8 cellular contexts compared by ENCODE assay signal in the genomic region with DNA sequence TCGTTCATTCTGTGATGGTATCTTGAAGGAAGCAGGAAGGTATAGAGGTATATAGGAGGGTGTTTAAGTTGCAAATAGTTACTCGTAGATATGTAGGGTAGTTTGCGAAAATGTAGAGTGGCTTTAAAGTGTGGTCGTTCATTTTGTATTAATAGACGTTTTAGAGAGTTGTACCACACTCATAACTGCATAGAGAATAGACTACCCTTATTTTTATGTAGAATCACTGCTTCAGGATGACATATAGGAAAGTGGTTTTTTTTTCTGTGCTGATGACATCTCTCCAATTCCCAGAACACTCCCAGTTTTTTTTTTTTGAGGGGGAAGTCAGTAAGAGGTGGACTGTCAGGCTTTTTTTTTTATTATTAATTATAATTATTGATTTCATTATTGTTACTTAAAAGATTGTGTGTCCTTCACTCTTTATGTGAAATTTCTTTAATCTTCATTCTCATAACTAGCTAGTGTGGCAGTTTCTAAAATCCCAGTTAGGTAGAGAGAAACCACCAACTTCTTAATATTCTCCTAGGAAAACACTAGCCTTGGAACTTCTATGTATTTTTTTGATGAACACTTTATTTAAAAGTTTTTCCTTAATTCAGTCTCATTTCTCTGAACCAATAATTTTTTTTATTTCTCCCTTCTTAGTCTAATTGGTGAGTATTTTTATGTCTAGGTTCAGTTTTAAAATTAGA. TPM values are rescaled to one million over a fixed set of nuclear protein-coding genes. Genes with fewer than 3 reads are reported as not detected.
DNase-seq lines count a peak whose midpoint lies in the region; ATAC-seq, FAIRE-seq and TF ChIP-seq lines count a peak whose summit lies in the region.

No MANE protein-coding gene starts in this region.

- H3K9me1 ChIP-seq in endothelial cell of umbilical vein (replicated peaks; ENCODE audit: control insufficient read depth, extremely low read depth, insufficient read depth, low read length) = peaks cover 7% of the 10 kb centered on the region

- no peak for DNase-seq in Caco-2
- DNase-seq in OCI-LY7 (ENCODE audit: low spot score) = no peak
- no peak for DNase-seq in endothelial cell of umbilical vein (ENCODE audit: low read depth, low spot score)
- no peak for DNase-seq in osteocyte (ENCODE audit: extremely low spot score, unreplicated experiment)
- DNase-seq in HuH-7.5 (ENCODE audit: low spot score) = no peak
- DNase-seq in stimulated activated naive CD4-positive, alpha-beta T cell (lab: John Stamatoyannopoulos, UW) = no peak
- DNase-seq in NCI-H1105 treated with DMSO at 0.1 percent for 48 hours (lab: John Stamatoyannopoulos, UW) = no peak

- no peaks in the 10 kb centered on the region for H3K9me3 Mint-ChIP-seq in Caco-2 (ENCODE audit: unreplicated experiment)
- H3K9me3 Mint-ChIP-seq in osteocyte (ENCODE audit: unreplicated experiment) = no peaks in the 10 kb centered on the region

- POLR2A ChIA-PET in Caco-2 (lab: Charles Lee) (interaction anchor here (0.7 kb wide), 1 partner anchor 136 kb away, joined by 8 read pairs; no protein-coding TSS in a partner anchor), OCI-LY7 (lab: Charles Lee) (interaction anchor here (0.7 kb wide), 1 partner anchor 42 kb away, joined by 4 read pairs; no protein-coding TSS in a partner anchor), endothelial cell of umbilical vein (lab: Charles Lee) (interaction anchor here (2.6 kb wide), 1 partner anchor 135 kb away, joined by 9 read pairs; a partner anchor contains a TSS)

- no peak overlapping the region; the same call in 1 of the 2 replicates for H2AFZ ChIP-seq in OCI-LY7 (ENCODE audit: low read length)
- no peak overlapping the region for H2AFZ ChIP-seq in endothelial cell of umbilical vein (ENCODE audit: low read depth, low read length)

- FAIRE-seq in endothelial cell of umbilical vein (lab: Jason Lieb, UNC) = no peak

- peaks cover 58% of the 10 kb centered on the region for H3K4me1 Mint-ChIP-seq in Caco-2 (ENCODE audit: low read depth, unreplicated experiment)
- peaks cover 77% of the 10 kb centered on the region for H3K4me1 Mint-ChIP-seq in osteocyte (ENCODE audit: unreplicated experiment)

- H3K9me3 ChIP-seq in Caco-2 (no peaks in the 10 kb centered on the region), OCI-LY7 (ENCODE audit: low read length) (no peaks in the 10 kb centered on the region), endothelial cell of umbilical vein (replicated peaks; ENCODE audit: control insufficient read depth, insufficient read depth, low read length) (no peaks in the 10 kb centered on the region)

- H3K4me3 Mint-ChIP-seq in Caco-2 (ENCODE audit: unreplicated experiment) = peak overlapping the region; percentile 80
- peak overlapping the region; percentile 98 for H3K4me3 Mint-ChIP-seq in osteocyte (ENCODE audit: unreplicated experiment)

- TF ChIP-seq POLR2A in endothelial cell of umbilical vein (IDR thresholded peaks at IDR 0.05; ENCODE audit: low read depth, low read length) = no peak

- no peak for ATAC-seq in GM19397 (IDR thresholded peaks at IDR 0.05; ENCODE audit: unreplicated experiment)

- H3K36me3 ChIP-seq in Caco-2 (ENCODE audit: control insufficient read depth, insufficient read depth, low read length) = 0 out of 2 replicates have a peak, but pooled peaks cover 2% of the 10 kb centered on the region
- peaks cover 66% of the 10 kb centered on the region for H3K36me3 ChIP-seq in OCI-LY7 (ENCODE audit: insufficient read depth, low read length)
- peaks cover 0 to 2% of the 10 kb centered on the region in 2 experiments for H3K36me3 ChIP-seq in endothelial cell of umbilical vein (ENCODE audit: control insufficient read depth in 2 of 2, extremely low read depth in 1 of 2, insufficient read depth in 2 of 2, low read length in 2 of 2)

- peak overlapping the region; percentile 53 for H3K27ac Mint-ChIP-seq in Caco-2 (ENCODE audit: unreplicated experiment)
- peak overlapping the region; percentile 97 for H3K27ac Mint-ChIP-seq in osteocyte (ENCODE audit: unreplicated experiment)

- no peak for TF ChIP-seq CTCF in Caco-2 (IDR thresholded peaks at IDR 0.05; ENCODE audit: insufficient read depth in 1 of 2, low read depth in 1 of 2, low read length in 1 of 2, severe bottlenecking in 1 of 2, unreplicated experiment in 1 of 2)
- no peak for TF ChIP-seq CTCF in OCI-LY7 (conservative IDR thresholded peaks at IDR 0.05; ENCODE audit: low read length)
- no peak for TF ChIP-seq CTCF in endothelial cell of umbilical vein (IDR thresholded peaks at IDR 0.05; ENCODE audit: extremely low read depth in 1 of 2, insufficient read depth in 1 of 2, low read depth in 1 of 2, low read length in 2 of 2)
- no peak for TF ChIP-seq CTCF in osteocyte (IDR thresholded peaks at IDR 0.05)

- H4K20me1 ChIP-seq in OCI-LY7 (ENCODE audit: insufficient read depth, low read length) (peaks cover 43% of the 10 kb centered on the region), endothelial cell of umbilical vein (replicated peaks; ENCODE audit: control insufficient read depth, extremely low read depth, insufficient read depth, low read length) (peaks cover 15% of the 10 kb centered on the region)

- peak overlapping the region; percentile 94 for H3K9ac ChIP-seq in endothelial cell of umbilical vein (replicated peaks; ENCODE audit: extremely low read depth, insufficient read depth, low read length)

- dilution Hi-C loops in endothelial cell of umbilical vein (cut with MboI; ENCODE audit: extremely low pct_ligation_motif_present, low sequenced_read_pairs) = no loop called here

- H3K27me3 Mint-ChIP-seq in Caco-2 (ENCODE audit: insufficient read depth, unreplicated experiment) (no peaks in the 10 kb centered on the region), osteocyte (ENCODE audit: unreplicated experiment) (no peaks in the 10 kb centered on the region)

- H3K27ac ChIP-seq in OCI-LY7 (ENCODE audit: low read depth, low read length, poor library complexity, severe bottlenecking) (peak overlapping the region; percentile 92), endothelial cell of umbilical vein (ENCODE audit: insufficient read depth, low read depth, low read length) (peak overlapping the region; percentile 83)

- BruUV-seq in Caco-2 (replicated peaks; lab: Mats Ljungman, UMichigan) = no TSS peak
- no TSS peak for BruUV-seq in OCI-LY7 (replicated peaks; lab: Mats Ljungman, UMichigan)
- BruUV-seq in endothelial cell of umbilical vein (replicated peaks; lab: Mats Ljungman, UMichigan) = TSS peak; percentile 44

- intact Hi-C loops in Caco-2 (cut with micrococcal nuclease; ENCODE audit: unreplicated experiment) (loop anchor here (2.0 kb wide), 1 partner anchor 73 kb away; no protein-coding TSS in a partner anchor), OCI-LY7 (cut with micrococcal nuclease; ENCODE audit: unreplicated experiment) (no loop called here), endothelial cell of umbilical vein (cut with micrococcal nuclease) (loop anchor here (5.0 kb wide), 1 partner anchor 76 kb away; no protein-coding TSS in a partner anchor)

- H3K79me2 ChIP-seq in OCI-LY7 (ENCODE audit: insufficient read depth, low read depth, low read length) (peaks cover 94% of the 10 kb centered on the region), endothelial cell of umbilical vein (ENCODE audit: control insufficient read depth, insufficient read depth, low read length) (peaks cover 80% of the 10 kb centered on the region)

- peaks cover 49% of the 10 kb centered on the region for H3K36me3 Mint-ChIP-seq in Caco-2 (ENCODE audit: insufficient read depth, unreplicated experiment)
- peaks cover 4% of the 10 kb centered on the region for H3K36me3 Mint-ChIP-seq in osteocyte (ENCODE audit: unreplicated experiment)

- CTCF ChIA-PET in Caco-2 (lab: Charles Lee) (no interaction called here), OCI-LY7 (lab: Charles Lee; ENCODE audit: unreplicated experiment) (no interaction called here), endothelial cell of umbilical vein (lab: Charles Lee) (interaction anchor here (1.7 kb wide), 1 partner anchor 10 kb away, joined by 4 read pairs; no protein-coding TSS in a partner anchor)

- H3K4me1 ChIP-seq in Caco-2 (peaks cover 54% of the 10 kb centered on the region), OCI-LY7 (ENCODE audit: insufficient read depth, low read length, poor library complexity, severe bottlenecking) (peaks cover 69% of the 10 kb centered on the region), endothelial cell of umbilical vein (ENCODE audit: control insufficient read depth, extremely low read depth, insufficient read depth, low read length) (peaks cover 60% of the 10 kb centered on the region)

- H3K27me3 ChIP-seq in Caco-2 (replicated peaks; ENCODE audit: control insufficient read depth, insufficient read depth, low read length) (no peaks in the 10 kb centered on the region), endothelial cell of umbilical vein (ENCODE audit: control insufficient read depth in 2 of 2, insufficient read depth in 2 of 2, low read length in 2 of 2) (no peaks in the 10 kb centered on the region)

- H3K4me2 ChIP-seq in OCI-LY7 (ENCODE audit: low read length) (peak overlapping the region; percentile 97), endothelial cell of umbilical vein (ENCODE audit: insufficient read depth, low read length) (peak overlapping the region; percentile 99)

- no peaks in the 10 kb centered on the region for H3K9me2 ChIP-seq in OCI-LY7 (ENCODE audit: insufficient read depth, low read length)

- H3K4me3 ChIP-seq in Caco-2 (ENCODE audit: low read depth, low read length) = peak overlapping the region; percentile 98
- peak overlapping the region; percentile 82 for H3K4me3 ChIP-seq in OCI-LY7 (ENCODE audit: low read depth, low read length, poor library complexity, severe bottlenecking)
- peak overlapping the region; percentile 99 to 100 (median 99) for H3K4me3 ChIP-seq in endothelial cell of umbilical vein (replicated peaks in 1 of 3; ENCODE audit: insufficient read depth in 1 of 3, low read depth in 1 of 3, low read length in 3 of 3)

TF ChIP-seq in endothelial cell of umbilical vein, 7 proteins besides CTCF, POLR2A, EP300 and RAD21 (continues in another document):
- TF ChIP-seq FOS (IDR thresholded peaks at IDR 0.05; ENCODE audit: borderline replicate concordance, insufficient read depth, low read length) (no peak), POLR2AphosphoS5 (IDR thresholded peaks at IDR 0.05; ENCODE audit: insufficient read depth, low read depth, low read length) (no peak)

RNA-seq across cellular contexts. Expression of a gene that starts 1.5 kb away (rescaled TPM):
- 340 and 341 TPM in 2 replicates for total RNA-seq in Caco-2 (2022)
- 168 and 192 TPM in 2 replicates for total RNA-seq in OCI-LY7 (2014; rRNA removed; shearing (Covaris generic))
- total RNA-seq in OCI-LY7 (2022) = 307 and 320 TPM in 2 replicates
- total RNA-seq in endothelial cell of umbilical vein = 374 and 401 TPM in 2 replicates
- polyA plus RNA-seq in endothelial cell of umbilical vein = 83.3 and 120 TPM in 2 replicates
- polyA plus RNA-seq in endothelial cell of umbilical vein (2011; cell fraction: cytosol; rRNA removed) = 157 and 172 TPM in 2 replicates
- polyA plus RNA-seq in endothelial cell of umbilical vein (2011; cell fraction: nucleus; rRNA removed) = 95.8 and 148 TPM in 2 replicates
- 272 and 311 TPM in 2 replicates for polyA plus RNA-seq in endothelial cell of umbilical vein (2012)
- polyA minus RNA-seq in endothelial cell of umbilical vein = 465 and 521 TPM in 2 replicates
- 99.4 TPM for polyA minus RNA-seq in endothelial cell of umbilical vein (2011; cell fraction: cytosol; rRNA and poly(A)+ RNA removed)
- 241 and 335 TPM in 2 replicates for polyA minus RNA-seq in endothelial cell of umbilical vein (2011; cell fraction: nucleus; rRNA and poly(A)+ RNA removed)
- total RNA-seq in osteocyte = 255 and 265 TPM in 2 replicates
